Comparison of ENCODE assay signal across 12 cellular contexts in genomic region chr19:18477974-18478373, GRCh38. TPM values are rescaled to one million over a fixed set of nuclear protein-coding genes. Genes with fewer than 3 reads are reported as not detected.
DNase-seq lines count a peak whose midpoint lies in the region; ATAC-seq and TF ChIP-seq lines count a peak whose summit lies in the region.
"Had no signal": no experiment of that assay in that cellular context is flagged by ENCODE, and none has a peak within 500 bp of the region (broad histone marks: within the 10 kb centered on the region; RNA-seq: fewer than 3 reads in every experiment).

No MANE protein-coding gene starts in this region.

- no peak overlapping the region for H3K4me3 ChIP-seq in CD4-positive, alpha-beta memory T cell (ENCODE audit: low read length in 2 of 2)
- H3K4me3 ChIP-seq in dorsolateral prefrontal cortex: no peak overlapping the region
- no peak overlapping the region for H3K4me3 ChIP-seq in parathyroid adenoma (ENCODE audit: low read depth, low read length)

- peaks cover 92% of the 10 kb centered on the region for H3K4me1 ChIP-seq in CD4-positive, alpha-beta memory T cell (ENCODE audit: insufficient read depth, low read length)
- peaks cover 13% of the 10 kb centered on the region for H3K4me1 ChIP-seq in parathyroid adenoma

- H3K9ac ChIP-seq in parathyroid adenoma: no peak overlapping the region

- intact Hi-C loops in CD4-positive, alpha-beta memory T cell (cut with micrococcal nuclease): loop anchor here (5.0 kb wide), 2 partner anchors 94 to 109 kb away; partner anchors contain the start of genes REX1BD and UBA52
- intact Hi-C loops in dorsolateral prefrontal cortex (cut with DNase I): no loop called here

- H3K27ac Mint-ChIP-seq in CD4-positive, alpha-beta memory T cell: peak overlapping the region; percentile 89 to 95 (median 93)

- H3K79me2 ChIP-seq in parathyroid adenoma: peaks cover 78% of the 10 kb centered on the region

- DNase-seq in CD4-positive, alpha-beta memory T cell: no peak
- DNase-seq in NCI-H524 (lab: John Stamatoyannopoulos, UW): peak; percentile 84 to 94
- no peak for DNase-seq in dorsolateral prefrontal cortex
- no peak for DNase-seq in NOMO-1 treated with DMSO at 0.1 percent for 48 hours (lab: John Stamatoyannopoulos, UW; ENCODE audit: unreplicated experiment)
- no peak for DNase-seq in NCI-H1436 (lab: John Stamatoyannopoulos, UW)
- DNase-seq: brain microvascular endothelial cell; NK-92 treated with Interleukin-12 subunit alpha and Interleukin-12 subunit beta, amount 100 ng/mL, for 24 hours had no signal

- no peak overlapping the region for H2AFZ ChIP-seq in parathyroid adenoma

- no peaks in the 10 kb centered on the region for H3K9me3 ChIP-seq in CD4-positive, alpha-beta memory T cell (ENCODE audit: control insufficient read depth in 1 of 2, low read length in 2 of 2)
- H3K9me3 ChIP-seq in parathyroid adenoma (ENCODE audit: control insufficient read depth, low read length): no peaks in the 10 kb centered on the region

- H3K27me3 Mint-ChIP-seq in CD4-positive, alpha-beta memory T cell: no peaks in the 10 kb centered on the region

- H3K4me1 Mint-ChIP-seq in CD4-positive, alpha-beta memory T cell: peaks cover 54 to 96% (median 78%) of the 10 kb centered on the region in 4 donors

- no peaks in the 10 kb centered on the region for H3K27me3 ChIP-seq in CD4-positive, alpha-beta memory T cell (ENCODE audit: insufficient read depth, low read length)
- H3K27me3 ChIP-seq in dorsolateral prefrontal cortex (no peaks in the 10 kb centered on the region), parathyroid adenoma (ENCODE audit: control insufficient read depth, insufficient read depth, low read length) (no peaks in the 10 kb centered on the region)
- H3K27me3 ChIP-seq: brain microvascular endothelial cell had no signal

- CTCF ChIA-PET in CD4-positive, alpha-beta memory T cell (lab: Charles Lee; ENCODE audit: partially characterized antibody): interaction anchor here (1.0 to 1.4 kb wide), 3 partner anchors 16 to 111 kb away, joined by 3 to 4 read pairs (median 4); partner anchors contain the start of gene REX1BD

- no peaks in the 10 kb centered on the region for H3K9me3 Mint-ChIP-seq in CD4-positive, alpha-beta memory T cell
- H3K9me3 Mint-ChIP-seq: neural crest cell had no signal

- H3K36me3 Mint-ChIP-seq in CD4-positive, alpha-beta memory T cell: peaks cover 4 to 12% of the 10 kb centered on the region in 2 donors

- peak overlapping the region in 6 of 8 donors; percentile 59 to 80 (median 68) for H3K4me3 Mint-ChIP-seq in CD4-positive, alpha-beta memory T cell
- H3K4me3 Mint-ChIP-seq: neural crest cell had no signal

- TF ChIP-seq CTCF in dorsolateral prefrontal cortex (IDR thresholded peaks at IDR 0.05 in 54 of 56, conservative IDR thresholded peaks at IDR 0.05 in 2 of 56; ENCODE audit: low read depth in 1 of 56, partially characterized antibody in 56 of 56) (no peak), parathyroid adenoma (IDR thresholded peaks at IDR 0.05) (no peak)

- peak overlapping the region; percentile 63 for H3K27ac ChIP-seq in CD4-positive, alpha-beta memory T cell (ENCODE audit: low read depth, low read length)
- H3K27ac ChIP-seq in dorsolateral prefrontal cortex (peak overlapping the region in 41 of 59 donors; percentile 14 to 86 (median 67)), parathyroid adenoma (peak overlapping the region; percentile 78)
- H3K27ac ChIP-seq: VCaP had no signal

- no peaks in the 10 kb centered on the region for H3K36me3 ChIP-seq in CD4-positive, alpha-beta memory T cell (ENCODE audit: insufficient read depth, low read length)
- H3K36me3 ChIP-seq in parathyroid adenoma (ENCODE audit: control insufficient read depth, insufficient read depth, low read length): no peaks in the 10 kb centered on the region
- H3K36me3 ChIP-seq: brain microvascular endothelial cell had no signal

- POLR2A ChIA-PET in CD4-positive, alpha-beta memory T cell (lab: Charles Lee; ENCODE audit: partially characterized antibody): interaction anchor here (0.7 to 1.8 kb wide), 6 partner anchors 8 to 111 kb away, joined by 3 to 9 read pairs (median 6); partner anchors contain the start of genes ELL, KXD1 and REX1BD

- H3K4me2 ChIP-seq in parathyroid adenoma (ENCODE audit: low read length): no peak overlapping the region

- ATAC-seq in GM21723 (IDR thresholded peaks at IDR 0.05; ENCODE audit: unreplicated experiment) (no peak), HG02938 (IDR thresholded peaks at IDR 0.05; ENCODE audit: unreplicated experiment) (no peak)

RNA-seq across cellular contexts. Expression of gene ISYNA1, which starts 40.0 kb away (rescaled TPM):
- 10 to 100 TPM; 37.1 to 43.2 TPM for total RNA-seq in CD4-positive, alpha-beta memory T cell
- polyA plus RNA-seq in CD4-positive, alpha-beta memory T cell: 10 to 100 TPM; 27.5 to 36.3 TPM
- total RNA-seq in dorsolateral prefrontal cortex: 100 to 1,000 TPM in 1 of 120 experiments, 10 to 100 TPM in 118, 1 to 10 TPM in 1; 7.4 to 118 (median 26.3) TPM

RNA-seq across cellular contexts. Expression of gene ELL, which starts 43.9 kb away (rescaled TPM):
- total RNA-seq in CD4-positive, alpha-beta memory T cell: 10 to 100 TPM; 34.9 to 35.9 TPM
- 10 to 100 TPM in 1 of 2 donors, 1 to 10 TPM in 1; 6.5 to 16.7 TPM for polyA plus RNA-seq in CD4-positive, alpha-beta memory T cell
- total RNA-seq in dorsolateral prefrontal cortex: 10 to 100 TPM in 119 of 120 experiments, 1 to 10 TPM in 1; 9.4 to 22.3 (median 15.4) TPM

RNA-seq across cellular contexts. Expression of gene SSBP4, which starts 58.8 kb away (rescaled TPM):
- total RNA-seq in CD4-positive, alpha-beta memory T cell: 10 to 100 TPM; 71.3 to 73.4 TPM
- polyA plus RNA-seq in CD4-positive, alpha-beta memory T cell: 100 to 1,000 TPM in 1 of 2 donors, 10 to 100 TPM in 1; 81.5 to 108 TPM
- 100 to 1,000 TPM in 39 of 120 experiments, 10 to 100 TPM in 81; 42.5 to 168 (median 93.8) TPM for total RNA-seq in dorsolateral prefrontal cortex

Comparison
In these comparisons a context has a peak if more than half of its experiments do, and no peak if none do; other contexts are left out.
1. DNase-seq: peak in NCI-H524 (2 of 2); none in CD4-positive, alpha-beta memory T cell (0 of 5), dorsolateral prefrontal cortex (0 of 10), NOMO-1 treated with DMSO at 0.1 percent for 48 hours (single experiment) and NCI-H1436 (single experiment).
2. Peak in every context shown above with its lines, with median percentiles within 50 percentile points of each other: H3K27ac ChIP-seq.